ENCODE assay signal across 1 cellular context in the genomic region with DNA sequence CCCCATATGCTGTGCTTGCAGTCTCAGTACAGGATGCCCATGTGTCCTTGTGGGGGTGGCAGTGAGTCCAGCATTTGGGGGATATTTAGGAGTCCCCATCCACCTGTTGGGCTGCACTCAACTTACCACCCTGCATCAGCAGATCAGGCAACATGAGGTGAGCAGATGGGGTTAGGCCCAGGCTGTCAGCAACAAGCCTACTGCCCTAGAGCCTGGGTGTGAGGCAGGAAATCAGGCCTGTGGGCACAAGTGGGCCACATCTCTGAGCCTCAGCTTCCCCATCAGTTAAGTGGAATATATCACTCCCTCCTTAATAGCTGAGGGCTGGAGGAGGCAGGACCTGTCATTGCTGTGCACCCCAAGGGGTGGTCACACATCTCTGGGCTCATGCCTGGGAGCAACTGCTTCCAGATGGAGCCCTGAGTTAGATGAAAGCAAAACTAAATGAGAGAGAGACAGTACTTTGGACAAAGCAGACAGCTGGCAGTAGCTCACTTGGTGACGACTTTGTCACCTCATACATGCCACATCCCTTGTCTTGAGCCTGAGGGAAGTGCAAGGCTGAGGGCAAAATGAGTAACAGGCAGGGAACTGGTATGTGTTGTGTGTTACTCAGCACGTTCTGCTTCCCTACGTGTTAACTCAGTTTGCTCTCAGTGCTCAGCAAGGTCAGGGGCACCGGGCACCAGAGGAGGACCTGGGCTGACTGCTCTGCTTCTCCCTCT.
TF ChIP-seq lines count a peak whose summit lies in the region.

No MANE protein-coding gene starts in this region.

TF ChIP-seq in H1, 55 proteins besides CTCF, POLR2A, EP300 and RAD21:
- TF ChIP-seq CTBP2 (IDR thresholded peaks at IDR 0.05; ENCODE audit: borderline replicate concordance, insufficient read depth, insufficient read length, low read length) (no peak), SP1 (IDR thresholded peaks at IDR 0.05; ENCODE audit: low read depth, low read length) (no peak), TCF12 (IDR thresholded peaks at IDR 0.05; ENCODE audit: low read depth, low read length) (no peak), POLR2AphosphoS5 (IDR thresholded peaks at IDR 0.05; ENCODE audit: low read depth, low read length) (no peak), FOSL1 (IDR thresholded peaks at IDR 0.05; ENCODE audit: insufficient read depth, low read depth, low read length) (no peak), GTF2F1 (IDR thresholded peaks at IDR 0.05; ENCODE audit: borderline replicate concordance, low read depth, low read length) (no peak), BCL11A (IDR thresholded peaks at IDR 0.05; ENCODE audit: low read depth in 2 of 2, low read length in 2 of 2) (no peak), CHD1 (IDR thresholded peaks at IDR 0.05; ENCODE audit: low read depth, low read length) (no peak), CHD2 (IDR thresholded peaks at IDR 0.05; ENCODE audit: low read length) (no peak), HDAC2 (IDR thresholded peaks at IDR 0.05; ENCODE audit: borderline replicate concordance in 1 of 2, low read depth in 2 of 2, low read length in 2 of 2) (no peak)
- TF ChIP-seq, protein P1, sequence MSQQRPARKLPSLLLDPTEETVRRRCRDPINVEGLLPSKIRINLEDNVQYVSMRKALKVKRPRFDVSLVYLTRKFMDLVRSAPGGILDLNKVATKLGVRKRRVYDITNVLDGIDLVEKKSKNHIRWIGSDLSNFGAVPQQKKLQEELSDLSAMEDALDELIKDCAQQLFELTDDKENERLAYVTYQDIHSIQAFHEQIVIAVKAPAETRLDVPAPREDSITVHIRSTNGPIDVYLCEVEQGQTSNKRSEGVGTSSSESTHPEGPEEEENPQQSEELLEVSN (IDR thresholded peaks at IDR 0.05), result no peak
